Comparison of ENCODE assay signal across 21 cellular contexts in genomic region chr17:77512062-77512946, GRCh38.
DNase-seq lines count a peak whose midpoint lies in the region; ATAC-seq, FAIRE-seq and TF ChIP-seq lines count a peak whose summit lies in the region.
"Had no signal": no experiment of that assay in that cellular context is flagged by ENCODE, and none has a peak within 500 bp of the region (broad histone marks: within the 10 kb centered on the region; RNA-seq: fewer than 3 reads in every experiment).

No MANE protein-coding gene starts in this region.

- TF ChIP-seq CTCF in bronchial epithelial cell (IDR thresholded peaks at IDR 0.05; ENCODE audit: insufficient read depth, low read length, severe bottlenecking): no peak

- H3K4me3 Mint-ChIP-seq in activated T-cell treated with anti-CD3 and anti-CD28 coated beads, Interleukin-2, amount 50 U/mL, for 24 hours: no peak overlapping the region
- H3K4me3 Mint-ChIP-seq in activated CD4-positive, alpha-beta T cell treated with anti-CD3 and anti-CD28 coated beads for 36 hours: no peak overlapping the region
- H3K4me3 Mint-ChIP-seq: CD8-positive, alpha-beta memory T cell; H9 had no signal

- H3K4me1 Mint-ChIP-seq in activated T-cell treated with anti-CD3 and anti-CD28 coated beads, Interleukin-2, amount 50 U/mL, for 24 hours (ENCODE audit: low read depth): peaks cover 6% of the 10 kb centered on the region
- peaks cover 2% of the 10 kb centered on the region for H3K4me1 Mint-ChIP-seq in activated CD4-positive, alpha-beta T cell treated with anti-CD3 and anti-CD28 coated beads for 36 hours
- H3K4me1 Mint-ChIP-seq: H9 had no signal

- H3K27me3 Mint-ChIP-seq in activated T-cell treated with anti-CD3 and anti-CD28 coated beads, Interleukin-2, amount 50 U/mL, for 24 hours: no peaks in the 10 kb centered on the region
- H3K27me3 Mint-ChIP-seq in activated CD4-positive, alpha-beta T cell treated with anti-CD3 and anti-CD28 coated beads for 36 hours: no peaks in the 10 kb centered on the region

- no peaks in the 10 kb centered on the region for H3K27me3 ChIP-seq in bronchial epithelial cell (ENCODE audit: control insufficient read depth, insufficient read depth, low read length)
- H3K27me3 ChIP-seq in effector memory CD4-positive, alpha-beta T cell (replicated peaks; ENCODE audit: control insufficient read depth, insufficient read depth, low read length, poor library complexity, severe bottlenecking): no peaks in the 10 kb centered on the region
- H3K27me3 ChIP-seq: BLaER1, SJCRH30 had no signal

- H3K4me1 ChIP-seq in effector memory CD4-positive, alpha-beta T cell (ENCODE audit: control insufficient read depth, insufficient read depth, low read length, poor library complexity, severe bottlenecking): no peaks in the 10 kb centered on the region
- H3K4me1 ChIP-seq: BLaER1, SJCRH30 had no signal

- CTCF ChIA-PET in activated CD4-positive, alpha-beta T cell treated with anti-CD3 and anti-CD28 coated beads for 36 hours (lab: Charles Lee): interaction anchor here (0.6 to 1.4 kb wide), 4 partner anchors 9 to 181 kb away, joined by 3 to 4 read pairs (median 4); no protein-coding TSS in a partner anchor

- no peak for FAIRE-seq in bronchial epithelial cell (lab: Jason Lieb, UNC)
- FAIRE-seq: D721Med, G401.6, GM12878 had no signal

- no peak overlapping the region for H3K27ac Mint-ChIP-seq in activated T-cell treated with anti-CD3 and anti-CD28 coated beads, Interleukin-2, amount 50 U/mL, for 24 hours
- no peak overlapping the region for H3K27ac Mint-ChIP-seq in activated CD4-positive, alpha-beta T cell treated with anti-CD3 and anti-CD28 coated beads for 36 hours
- H3K27ac Mint-ChIP-seq: H9 had no signal

- H3K36me3 ChIP-seq in bronchial epithelial cell (ENCODE audit: control insufficient read depth, insufficient read depth, low read length): no peaks in the 10 kb centered on the region
- H3K36me3 ChIP-seq in effector memory CD4-positive, alpha-beta T cell (ENCODE audit: control insufficient read depth, insufficient read depth, low read length): no peaks in the 10 kb centered on the region
- H3K36me3 ChIP-seq: BLaER1, SJCRH30 had no signal

- H3K9me3 ChIP-seq in effector memory CD4-positive, alpha-beta T cell (ENCODE audit: control insufficient read depth, low read length): no peaks in the 10 kb centered on the region

- intact Hi-C loops in posterior vena cava (cut with DNase I): no loop called here
- intact Hi-C loops in activated CD4-positive, alpha-beta T cell treated with anti-CD3 and anti-CD28 coated beads for 36 hours (cut with DNase I, micrococcal nuclease): no loop called here

- no peak overlapping the region for H3K27ac ChIP-seq in effector memory CD4-positive, alpha-beta T cell (ENCODE audit: insufficient read depth, low read length, poor library complexity, severe bottlenecking)
- H3K27ac ChIP-seq: BLaER1, PC-9, SJCRH30 had no signal

- POLR2A ChIA-PET in activated CD4-positive, alpha-beta T cell treated with anti-CD3 and anti-CD28 coated beads for 36 hours (lab: Charles Lee): no interaction called here

- no peak for ATAC-seq in activated CD4-positive, alpha-beta T cell treated with anti-CD3 and anti-CD28 coated beads for 36 hours
- ATAC-seq: GM12878 had no signal

- no peak overlapping the region for H3K4me3 ChIP-seq in bronchial epithelial cell (ENCODE audit: low read depth, low read length)
- H3K4me3 ChIP-seq in effector memory CD4-positive, alpha-beta T cell (ENCODE audit: insufficient read depth, low read depth, low read length, poor library complexity, severe bottlenecking): no peak overlapping the region
- H3K4me3 ChIP-seq: BLaER1, GM12878, PC-9, SJCRH30 had no signal

- peaks cover 10% of the 10 kb centered on the region for H3K9me3 Mint-ChIP-seq in activated T-cell treated with anti-CD3 and anti-CD28 coated beads, Interleukin-2, amount 50 U/mL, for 24 hours
- peaks cover 6% of the 10 kb centered on the region for H3K9me3 Mint-ChIP-seq in activated CD4-positive, alpha-beta T cell treated with anti-CD3 and anti-CD28 coated beads for 36 hours (ENCODE audit: low read depth)

- peak; percentile 2 for DNase-seq in activated T-cell treated with anti-CD3 and anti-CD28 coated beads, Interleukin-2, amount 50 U/mL, for 24 hours
- no peak for DNase-seq in activated T-cell treated with anti-CD3 and anti-CD28 coated beads, Interleukin-2, amount 50 U/mL, for 48 hours
- peak; percentile 15 for DNase-seq in GM04503 (ENCODE audit: low read depth)
- peak; percentile 17 for DNase-seq in bronchial epithelial cell (ENCODE audit: low read depth)
- DNase-seq in posterior vena cava (ENCODE audit: low spot score): peak; percentile 26
- no peak for DNase-seq in amniotic stem cell (lab: John Stamatoyannopoulos, UW)
- DNase-seq in activated CD4-positive, alpha-beta T cell treated with anti-CD3 and anti-CD28 coated beads for 36 hours: no peak
- DNase-seq in effector memory CD4-positive, alpha-beta T cell: no peak
- DNase-seq: 8988T; CD8-positive, alpha-beta memory T cell; DMS79; H9; NCI-H187; NCI-H446 treated with DMSO at 0.1 percent for 48 hours; NCI-H82; PC-9; SJCRH30 had no signal

- H3K36me3 Mint-ChIP-seq in activated T-cell treated with anti-CD3 and anti-CD28 coated beads, Interleukin-2, amount 50 U/mL, for 24 hours (ENCODE audit: low read depth): no peaks in the 10 kb centered on the region
- peaks cover 8% of the 10 kb centered on the region for H3K36me3 Mint-ChIP-seq in activated CD4-positive, alpha-beta T cell treated with anti-CD3 and anti-CD28 coated beads for 36 hours (ENCODE audit: low read depth)

Comparison
In these comparisons a context has a peak if more than half of its experiments do, and no peak if none do; other contexts are left out.
1. DNase-seq: peak in activated T-cell treated with anti-CD3 and anti-CD28 coated beads, Interleukin-2, amount 50 U/mL, for 24 hours (single experiment), GM04503 (single experiment), bronchial epithelial cell (single experiment) and posterior vena cava (single experiment); none in activated T-cell treated with anti-CD3 and anti-CD28 coated beads, Interleukin-2, amount 50 U/mL, for 48 hours (0 of 2), amniotic stem cell (single experiment), activated CD4-positive, alpha-beta T cell treated with anti-CD3 and anti-CD28 coated beads for 36 hours (single experiment) and effector memory CD4-positive, alpha-beta T cell (0 of 3).